Comparison of ENCODE assay signal across 10 cellular contexts in genomic region chr17:77316191-77316641, GRCh38.
A peak's percentile ranks its signal among the peaks of the same experiment; 100 is the strongest.
DNase-seq lines count a peak whose midpoint lies in the region; ATAC-seq and TF ChIP-seq lines count a peak whose summit lies in the region.
"Had no signal": no experiment of that assay in that cellular context is flagged by ENCODE, and none has a peak within 500 bp of the region (broad histone marks: within the 10 kb centered on the region; RNA-seq: fewer than 3 reads in every experiment).

No MANE protein-coding gene starts in this region.

- H3K4me3 ChIP-seq in OCI-LY1 (ENCODE audit: low read depth, low read length, poor library complexity, severe bottlenecking) (no peak overlapping the region), esophagus squamous epithelium (no peak overlapping the region), neuronal stem cell (ENCODE audit: low read length in 2 of 2) (no peak overlapping the region)

- H3F3A ChIP-seq in OCI-LY1 (ENCODE audit: insufficient read depth, low read length): no peaks in the 10 kb centered on the region

- no peak overlapping the region for H2AK5ac ChIP-seq in neuronal stem cell (ENCODE audit: low read depth, low read length)

- H3K36me3 ChIP-seq in OCI-LY1 (ENCODE audit: insufficient read depth, low read length) (no peaks in the 10 kb centered on the region), esophagus squamous epithelium (peaks cover 0 to 11% (median 0%) of the 10 kb centered on the region in 3 donors), neuronal stem cell (replicated peaks in 1 of 2; ENCODE audit: control insufficient read depth in 2 of 2, insufficient read depth in 2 of 2, low read length in 2 of 2) (no peaks in the 10 kb centered on the region)

- no peak overlapping the region for H2BK5ac ChIP-seq in neuronal stem cell (ENCODE audit: low read length)

- H3K9ac ChIP-seq in OCI-LY1 (ENCODE audit: low read length): no peak overlapping the region
- no peak overlapping the region for H3K9ac ChIP-seq in neuronal stem cell (ENCODE audit: low read depth, low read length, poor library complexity)

- no peaks in the 10 kb centered on the region for H3K79me1 ChIP-seq in neuronal stem cell (ENCODE audit: low read depth, low read length)

- peak overlapping the region; percentile 77 for H2BK12ac ChIP-seq in neuronal stem cell (ENCODE audit: low read length)

- H3K14ac ChIP-seq in neuronal stem cell (ENCODE audit: low read length): no peak overlapping the region

- H3K4me1 ChIP-seq in OCI-LY1 (ENCODE audit: insufficient read depth, low read length, severe bottlenecking) (peaks cover 44% of the 10 kb centered on the region), esophagus squamous epithelium (peaks cover 36 to 83% (median 46%) of the 10 kb centered on the region in 3 donors), neuronal stem cell (ENCODE audit: control insufficient read depth in 2 of 2, insufficient read depth in 1 of 2, low read depth in 1 of 2, low read length in 2 of 2) (peaks cover 10 to 22% of the 10 kb centered on the region in 2 donors)

- H2AFZ ChIP-seq in OCI-LY1 (ENCODE audit: low read length) (no peak overlapping the region), neuronal stem cell (ENCODE audit: low read length) (peak overlapping the region; percentile 57)

- H3K4me2 ChIP-seq in OCI-LY1 (ENCODE audit: low read length) (peak overlapping the region; percentile 38; the same call in 1 of the 2 replicates), neuronal stem cell (ENCODE audit: insufficient read depth, low read length, poor library complexity, severe bottlenecking) (no peak overlapping the region)

- H3K9me3 ChIP-seq in OCI-LY1 (ENCODE audit: low read length) (no peaks in the 10 kb centered on the region), esophagus squamous epithelium (no peaks in the 10 kb centered on the region), neuronal stem cell (replicated peaks in 1 of 2; ENCODE audit: control insufficient read depth in 2 of 2, insufficient read depth in 1 of 2, low read depth in 1 of 2, low read length in 2 of 2) (no peaks in the 10 kb centered on the region)

- H3K4ac ChIP-seq in neuronal stem cell (ENCODE audit: low read length): no peak overlapping the region

- WGBS in esophagus squamous epithelium, 2 donors: 39 to 43% methylated on average over 2 to 6 of the region's 14 CpGs
- no CpG with 5 or more reads among the region's 14 CpGs for WGBS in neuronal stem cell (ENCODE audit: extremely low coverage in 2 of 2, insufficient read length in 2 of 2, insufficient replicate concordance in 1 of 2), 2 donors

- H4K8ac ChIP-seq in neuronal stem cell (ENCODE audit: low read depth, low read length): no peak overlapping the region

- no peaks in the 10 kb centered on the region for H4K20me1 ChIP-seq in OCI-LY1 (ENCODE audit: insufficient read depth, low read length)

- intact Hi-C loops in esophagus squamous epithelium (cut with DNase I): no loop called here

- H3K27me3 ChIP-seq in OCI-LY1 (ENCODE audit: insufficient read depth, low read length) (peaks cover 15% of the 10 kb centered on the region; the same call in 1 of the 2 replicates), esophagus squamous epithelium (no peaks in the 10 kb centered on the region), neuronal stem cell (ENCODE audit: control insufficient read depth in 3 of 3, insufficient read depth in 3 of 3, low read depth in 1 of 3, low read length in 3 of 3) (no peaks in the 10 kb centered on the region)

- no peak overlapping the region for H2BK120ac ChIP-seq in neuronal stem cell (ENCODE audit: low read depth, low read length)

- H4K91ac ChIP-seq in neuronal stem cell (ENCODE audit: low read depth, low read length, poor library complexity): no peak overlapping the region

- no peak overlapping the region for H3K23ac ChIP-seq in neuronal stem cell (ENCODE audit: low read depth, low read length, poor library complexity)

- no peaks in the 10 kb centered on the region for H3K79me2 ChIP-seq in OCI-LY1 (ENCODE audit: insufficient read depth, low read length)

- peak overlapping the region; percentile 9 for H3K18ac ChIP-seq in neuronal stem cell (ENCODE audit: low read length)

- H3K9me2 ChIP-seq in OCI-LY1 (ENCODE audit: low read depth, low read length): no peaks in the 10 kb centered on the region

- no peak for TF ChIP-seq POLR2A in esophagus squamous epithelium (IDR thresholded peaks at IDR 0.05)

- TF ChIP-seq CTCF in OCI-LY1 (IDR thresholded peaks at IDR 0.05; ENCODE audit: low read length): no peak
- no peak for TF ChIP-seq CTCF in esophagus squamous epithelium (IDR thresholded peaks at IDR 0.05)

- DNase-seq in AG08396 (ENCODE audit: low spot score) (peak; percentile 62), esophagus squamous epithelium (lab: John Stamatoyannopoulos, UW) (no peak), neuronal stem cell (ENCODE audit: low spot score) (no peak), NCI-H1417 treated with DMSO at 0.1 percent for 48 hours (lab: John Stamatoyannopoulos, UW) (no peak)
- no peak for DNase-seq in activated CD4-positive, alpha-beta T cell treated with anti-CD3 and anti-CD28 coated beads, Interleukin-2, amount 50 U/mL, for 4 hours
- DNase-seq: COR-L47 had no signal

- H2BK15ac ChIP-seq in neuronal stem cell (ENCODE audit: low read length): no peak overlapping the region

- ATAC-seq in GM18858 (IDR thresholded peaks at IDR 0.05; ENCODE audit: unreplicated experiment) (no peak), HG03565 (IDR thresholded peaks at IDR 0.05; ENCODE audit: unreplicated experiment) (no peak)

- H3K27ac ChIP-seq in OCI-LY1 (ENCODE audit: low read depth, low read length, poor library complexity, severe bottlenecking) (peak overlapping the region; percentile 43), esophagus squamous epithelium (peak overlapping the region; percentile 22 to 50 (median 39)), neuronal stem cell (replicated peaks; ENCODE audit: low read length) (no peak overlapping the region)
- H3K27ac ChIP-seq: HL-60 had no signal
